27 cellular contexts compared by ENCODE assay signal in genomic region chr11:15930442-15931025, GRCh38.
"Had no signal": no experiment of that assay in that cellular context is flagged by ENCODE, and none has a peak within 500 bp of the region (broad histone marks: within the 10 kb centered on the region; RNA-seq: fewer than 3 reads in every experiment).

No MANE protein-coding gene starts in this region.

- H3K27me3 ChIP-seq: gastrocnemius medialis, hepatocyte, left lung, neutrophil, testis, tibial artery, upper lobe of right lung, uterus had no signal

- ATAC-seq: esophagus mucosa; gastrocnemius medialis; left cardiac atrium; left lung; naive thymus-derived CD8-positive, alpha-beta T cell; stimulated activated naive CD8-positive, alpha-beta T cell treated with anti-CD3 and anti-CD28 coated beads, Interleukin-15, Interleukin-2, amounts not matched to agents 100 U/mL and 50 U/mL, for 24 hours had no signal

- H3K4me3 ChIP-seq: dorsolateral prefrontal cortex, gastrocnemius medialis, hepatocyte, left lung, sigmoid colon, testis, tibial artery, upper lobe of right lung, uterus had no signal

- H3K4me1 ChIP-seq: gastrocnemius medialis, left lung, parathyroid adenoma, sigmoid colon, testis, tibial artery, upper lobe of right lung, uterus had no signal

- H3K36me3 Mint-ChIP-seq: naive thymus-derived CD8-positive, alpha-beta T cell; stimulated activated memory B cell treated with anti-CD40 and anti-IgM and Interleukin-4, amounts not matched to agents 10 μg/mL and 1 μg/mL and 100 μg/mL, for 72 hours had no signal

- H3K36me3 ChIP-seq: gastrocnemius medialis, left lung, neutrophil, sigmoid colon, tibial artery, upper lobe of right lung, uterus had no signal

- H3K9ac ChIP-seq: parathyroid adenoma had no signal

- H3K27ac Mint-ChIP-seq: endodermal cell; naive thymus-derived CD8-positive, alpha-beta T cell; nephron progenitor cell; progenitor cell of endocrine pancreas; stimulated activated memory B cell treated with anti-CD40 and anti-IgM and Interleukin-4, amounts not matched to agents 10 μg/mL and 1 μg/mL and 100 μg/mL, for 72 hours had no signal

- H3K27ac ChIP-seq: dorsolateral prefrontal cortex, epithelial cell of prostate, gastrocnemius medialis, hepatocyte, left lung, neutrophil, parathyroid adenoma, sigmoid colon, testis, tibial artery, upper lobe of right lung, uterus had no signal

- H2AFZ ChIP-seq: hepatocyte, parathyroid adenoma had no signal

- H3K4me2 ChIP-seq: hepatocyte had no signal

- DNase-seq: dorsolateral prefrontal cortex; effector CD8-positive, alpha-beta T cell; endodermal cell; foreskin fibroblast; gastrocnemius medialis; left cardiac atrium; left lung; mesendoderm; naive thymus-derived CD8-positive, alpha-beta T cell; nephron progenitor cell; right cardiac atrium; sigmoid colon; stimulated activated CD4-positive, alpha-beta T cell treated with anti-CD3 and anti-CD28 coated beads, Interleukin-2, amount 100 ng/mL, for 24 hours; stimulated activated CD4-positive, alpha-beta T cell treated with anti-CD3 and anti-CD28 coated beads, Interleukin-4, amount 100 ng/mL, for 24 hours; stimulated activated naive CD8-positive, alpha-beta T cell treated with anti-CD3 and anti-CD28 coated beads, Interleukin-15, Interleukin-2, amounts not matched to agents 100 U/mL and 50 U/mL, for 24 hours; substantia nigra; testis; tibial artery; upper lobe of right lung; uterus had no signal

- H3K9me3 ChIP-seq: gastrocnemius medialis, left lung, neutrophil, testis, tibial artery, upper lobe of right lung, uterus had no signal

- H3K4me3 Mint-ChIP-seq: endodermal cell; naive thymus-derived CD8-positive, alpha-beta T cell; nephron progenitor cell; stimulated activated memory B cell treated with anti-CD40 and anti-IgM and Interleukin-4, amounts not matched to agents 10 μg/mL and 1 μg/mL and 100 μg/mL, for 72 hours had no signal

- H3K4me1 Mint-ChIP-seq: naive thymus-derived CD8-positive, alpha-beta T cell; stimulated activated memory B cell treated with anti-CD40 and anti-IgM and Interleukin-4, amounts not matched to agents 10 μg/mL and 1 μg/mL and 100 μg/mL, for 72 hours had no signal

- H3K27me3 Mint-ChIP-seq: stimulated activated memory B cell treated with anti-CD40 and anti-IgM and Interleukin-4, amounts not matched to agents 10 μg/mL and 1 μg/mL and 100 μg/mL, for 72 hours had no signal
